ENCODE assay signal across 19 cellular contexts in genomic region chr3:183987014-183987600, GRCh38. TPM values are rescaled to one million over a fixed set of nuclear protein-coding genes. Genes with fewer than 3 reads are reported as not detected.
DNase-seq lines count a peak whose midpoint lies in the region; TF ChIP-seq lines count a peak whose summit lies in the region.
"Had no signal": no experiment of that assay in that cellular context is flagged by ENCODE, and none has a peak within 500 bp of the region (broad histone marks: within the 10 kb centered on the region; RNA-seq: fewer than 3 reads in every experiment).

No MANE protein-coding gene starts in this region.

- peak overlapping the region; percentile 52 for H3K4me3 Mint-ChIP-seq in Caco-2 (ENCODE audit: unreplicated experiment)
- H3K4me3 Mint-ChIP-seq: B cell; CD8-positive, alpha-beta T cell had no signal

- H3K9me3 ChIP-seq in Caco-2 (no peaks in the 10 kb centered on the region), KOPT-K1 (ENCODE audit: insufficient read depth, low read length, poor library complexity, severe bottlenecking) (no peaks in the 10 kb centered on the region)

- no TSS peak for BruUV-seq in Caco-2 (replicated peaks; lab: Mats Ljungman, UMichigan)

- TF ChIP-seq CTCF in Caco-2 (IDR thresholded peaks at IDR 0.05; ENCODE audit: insufficient read depth in 1 of 2, low read depth in 1 of 2, low read length in 1 of 2, severe bottlenecking in 1 of 2, unreplicated experiment in 1 of 2) = no peak
- no peak for TF ChIP-seq CTCF in GM13977 (IDR thresholded peaks at IDR 0.05; ENCODE audit: extremely low read depth, insufficient read depth, missing control alignments)

- intact Hi-C loops in Caco-2 (cut with micrococcal nuclease; ENCODE audit: unreplicated experiment) = no loop called here
- intact Hi-C loops in head of caudate nucleus (cut with DNase I) = no loop called here

- no peaks in the 10 kb centered on the region for H3K27me3 ChIP-seq in Caco-2 (replicated peaks; ENCODE audit: control insufficient read depth, insufficient read depth, low read length)

- POLR2A ChIA-PET in Caco-2 (lab: Charles Lee) = no interaction called here

- H3K36me3 Mint-ChIP-seq in Caco-2 (ENCODE audit: insufficient read depth, unreplicated experiment) = peaks cover 26% of the 10 kb centered on the region

- no peaks in the 10 kb centered on the region for H3K27me3 Mint-ChIP-seq in Caco-2 (ENCODE audit: insufficient read depth, unreplicated experiment)
- H3K27me3 Mint-ChIP-seq: B cell had no signal

- CTCF ChIA-PET in Caco-2 (lab: Charles Lee) = interaction anchor here (2.1 to 2.6 kb wide), 2 partner anchors 31 to 92 kb away, joined by 6 to 11 read pairs; partner anchors contain the start of gene ABCC5

- in situ Hi-C loops in GM13977 (cut with MboI; ENCODE audit: low pct_unique_long_range_greater_than_20kb, low sequenced_read_pairs, unreplicated experiment) = no loop called here

- peaks cover 37% of the 10 kb centered on the region for H3K4me1 ChIP-seq in Caco-2

- H3K27ac Mint-ChIP-seq in Caco-2 (ENCODE audit: unreplicated experiment) = peak overlapping the region; percentile 72
- H3K27ac Mint-ChIP-seq: B cell; CD8-positive, alpha-beta T cell had no signal

- H3K4me1 Mint-ChIP-seq in Caco-2 (ENCODE audit: low read depth, unreplicated experiment) = peaks cover 48% of the 10 kb centered on the region
- H3K4me1 Mint-ChIP-seq: B cell had no signal

- H3K9me3 Mint-ChIP-seq in Caco-2 (ENCODE audit: unreplicated experiment) = no peaks in the 10 kb centered on the region
- H3K9me3 Mint-ChIP-seq: CD8-positive, alpha-beta T cell had no signal

- H3K36me3 ChIP-seq in Caco-2 (ENCODE audit: control insufficient read depth, insufficient read depth, low read length) (no peaks in the 10 kb centered on the region; the same call in 1 of the 2 replicates), KOPT-K1 (ENCODE audit: insufficient read depth, low read length) (peaks cover 4% of the 10 kb centered on the region; the same call in 1 of the 2 replicates)

- H3K4me3 ChIP-seq in Caco-2 (ENCODE audit: low read depth, low read length) = no peak overlapping the region

- DNase-seq in Caco-2 (no peak), head of caudate nucleus (peak in 32 of 42 donors; percentile 15 to 73 (median 43)), putamen (ENCODE audit: low spot score) (peak; percentile 12), GM13977 (ENCODE audit: low spot score) (no peak), NCI-H1092 treated with DMSO at 0.1 percent for 48 hours (lab: John Stamatoyannopoulos, UW) (no peak)
- DNase-seq in stimulated activated CD4-positive, alpha-beta T cell treated with anti-CD3 and anti-CD28 coated beads, Interleukin-1b, Interleukin-23, amount 100 ng/mL, for 48 hours = no peak
- DNase-seq: ACHN; CD8-positive, alpha-beta T cell; GF-D8; MM.1S; NCI-H1105 treated with DMSO at 0.1 percent for 48 hours; NCI-H2029; NCI-H2171 treated with DMSO at 0.1 percent for 48 hours; NCI-H510A; SHP77 treated with DMSO at 0.1 percent for 48 hours had no signal

- peak overlapping the region; percentile 53 for H3K27ac ChIP-seq in KOPT-K1 (ENCODE audit: low read depth, low read length, poor library complexity, severe bottlenecking)
- H3K27ac ChIP-seq: HL-60 had no signal

RNA-seq across cellular contexts. Expression of gene ABCC5, which starts 30.6 kb away (rescaled TPM):
- total RNA-seq in Caco-2 (2022) = 21.3 and 22.4 TPM in 2 replicates

RNA-seq across cellular contexts. Expression of gene HTR3D, which starts 44.4 kb away (rescaled TPM):
- total RNA-seq in Caco-2 (2022) = not detected in 2 replicates
- total RNA-seq: B cell; CD8-positive, alpha-beta T cell; H4 had no signal

Comparison
In these comparisons a context has a peak if more than half of its experiments do, and no peak if none do; other contexts are left out.
1. DNase-seq: peak in head of caudate nucleus (32 of 42) and putamen (single experiment); none in Caco-2 (0 of 2), stimulated activated CD4-positive, alpha-beta T cell treated with anti-CD3 and anti-CD28 coated beads, Interleukin-1b, Interleukin-23, amount 100 ng/mL, for 48 hours (single experiment), GM13977 (single experiment) and NCI-H1092 treated with DMSO at 0.1 percent for 48 hours (single experiment).